Comparison of ENCODE assay signal across 30 cellular contexts in the genomic region with DNA sequence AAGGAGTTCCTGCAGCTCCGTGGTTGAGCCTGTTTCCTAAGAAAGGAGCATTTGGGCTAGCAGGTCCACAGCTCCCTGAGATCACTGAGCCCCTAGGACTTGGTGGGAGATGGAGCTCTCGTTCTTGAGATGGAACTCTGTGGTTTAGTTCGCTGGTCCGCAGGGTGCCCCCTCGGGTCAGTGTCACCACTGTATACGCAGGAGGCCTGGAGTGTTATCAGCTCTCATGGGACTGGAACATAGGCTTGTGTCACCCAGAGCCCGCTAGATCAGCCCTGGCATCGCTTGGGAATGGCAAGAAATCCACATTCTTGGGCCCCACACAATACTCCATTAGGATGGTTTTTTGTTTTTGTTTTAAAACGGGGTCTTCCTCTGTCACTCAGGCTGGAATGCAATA.
"Had no signal": no experiment of that assay in that cellular context is flagged by ENCODE, and none has a peak within 500 bp of the region (broad histone marks: within the 10 kb centered on the region; RNA-seq: fewer than 3 reads in every experiment).

No MANE protein-coding gene starts in this region.

- ATAC-seq: activated CD4-positive, CD25-positive, alpha-beta regulatory T cell treated with anti-CD3 and anti-CD28 coated beads, Interleukin-2, amount 50 U/mL, for 24 hours; activated naive CD8-positive, alpha-beta T cell treated with anti-CD3 and anti-CD28 coated beads, Interleukin-2, amount 50 U/mL, for 24 hours; body of pancreas; esophagus mucosa; T-helper 17 cell had no signal

- H3K27me3 Mint-ChIP-seq: activated B cell treated with CpG ODN at 0.5 μM for 24 hours; activated naive CD4-positive, alpha-beta T cell treated with anti-CD3 and anti-CD28 coated beads, Interleukin-2, amount 50 U/mL, for 24 hours; activated naive CD8-positive, alpha-beta T cell treated with anti-CD3 and anti-CD28 coated beads for 36 hours; activated naive CD8-positive, alpha-beta T cell treated with anti-CD3 and anti-CD28 coated beads, Interleukin-2, amount 50 U/mL, for 24 hours; T-helper 17 cell had no signal

- H3K4me3 ChIP-seq: adrenal gland, body of pancreas, colonic mucosa had no signal

- H3K27me3 ChIP-seq: adrenal gland, body of pancreas, colonic mucosa had no signal

- H3K36me3 ChIP-seq: adrenal gland, colonic mucosa, WERI-Rb-1 had no signal

- H3K9me3 Mint-ChIP-seq: activated B cell treated with CpG ODN at 0.5 μM for 24 hours; activated naive CD4-positive, alpha-beta T cell treated with anti-CD3 and anti-CD28 coated beads for 36 hours; activated naive CD4-positive, alpha-beta T cell treated with anti-CD3 and anti-CD28 coated beads, Interleukin-2, amount 50 U/mL, for 24 hours; activated naive CD8-positive, alpha-beta T cell treated with anti-CD3 and anti-CD28 coated beads for 36 hours; activated naive CD8-positive, alpha-beta T cell treated with anti-CD3 and anti-CD28 coated beads, Interleukin-2, amount 50 U/mL, for 24 hours; activated T-helper 1 cell treated with anti-CD3 and anti-CD28 coated beads, Interleukin-12 subunit alpha, Interleukin-12 subunit beta, Interleukin-2, Interleukin-4 antibody, amounts not matched to agents 30 ng/mL and 10 ng/mL and 1 ng/mL, durations not matched to agents 14 hours and 24 hours and 36 hours; activated T-helper 2 cell treated with anti-CD3 and anti-CD28 coated beads, Interferon-gamma antibody, Interleukin-2, Interleukin-4, amounts not matched to agents 10 μg/mL and 5 μg/mL and 100 μg/mL, durations not matched to agents 14 hours and 24 hours and 36 hours; T-helper 2 cell treated with Interferon-gamma antibody and Interleukin-4, amounts not matched to agents 5 μg/mL and 100 μg/mL, for 36 hours had no signal

- H3K4me3 Mint-ChIP-seq: activated B cell treated with CpG ODN at 0.5 μM for 24 hours; activated naive CD4-positive, alpha-beta T cell treated with anti-CD3 and anti-CD28 coated beads for 36 hours; activated naive CD4-positive, alpha-beta T cell treated with anti-CD3 and anti-CD28 coated beads, Interleukin-2, amount 50 U/mL, for 24 hours; activated naive CD8-positive, alpha-beta T cell treated with anti-CD3 and anti-CD28 coated beads for 36 hours; activated naive CD8-positive, alpha-beta T cell treated with anti-CD3 and anti-CD28 coated beads, Interleukin-2, amount 50 U/mL, for 24 hours; T-helper 17 cell; T-helper 2 cell treated with Interferon-gamma antibody and Interleukin-4, amounts not matched to agents 5 μg/mL and 100 μg/mL, for 36 hours had no signal

- H3K27ac Mint-ChIP-seq: activated B cell treated with CpG ODN at 0.5 μM for 24 hours; activated naive CD4-positive, alpha-beta T cell treated with anti-CD3 and anti-CD28 coated beads for 36 hours; activated naive CD4-positive, alpha-beta T cell treated with anti-CD3 and anti-CD28 coated beads, Interleukin-2, amount 50 U/mL, for 24 hours; activated naive CD8-positive, alpha-beta T cell treated with anti-CD3 and anti-CD28 coated beads for 36 hours; activated naive CD8-positive, alpha-beta T cell treated with anti-CD3 and anti-CD28 coated beads, Interleukin-2, amount 50 U/mL, for 24 hours; activated T-helper 1 cell treated with anti-CD3 and anti-CD28 coated beads, Interleukin-12 subunit alpha, Interleukin-12 subunit beta, Interleukin-2, Interleukin-4 antibody, amounts not matched to agents 30 ng/mL and 10 ng/mL and 1 ng/mL, durations not matched to agents 14 hours and 24 hours and 36 hours; activated T-helper 2 cell treated with anti-CD3 and anti-CD28 coated beads, Interferon-gamma antibody, Interleukin-2, Interleukin-4, amounts not matched to agents 10 μg/mL and 5 μg/mL and 100 μg/mL, durations not matched to agents 14 hours and 24 hours and 36 hours had no signal

- DNase-seq: activated B cell treated with CpG ODN at 0.5 μM for 24 hours; activated CD4-positive, alpha-beta T cell treated with anti-CD3 and anti-CD28 coated beads for 48 hours; activated CD4-positive, alpha-beta T cell treated with anti-CD3 and anti-CD28 coated beads, Interleukin-2, amount 50 U/mL, for 1 hour; activated CD4-positive, alpha-beta T cell treated with anti-CD3 and anti-CD28 coated beads, Interleukin-2, amount 50 U/mL, for 48 hours; activated CD8-positive, alpha-beta memory T cell treated with anti-CD3 and anti-CD28 coated beads, Interleukin-2, amount 50 U/mL, for 4 hours; activated effector memory CD4-positive, alpha-beta T cell treated with anti-CD3 and anti-CD28 coated beads, Interleukin-2, amount 50 U/mL, for 16 hours; activated naive CD4-positive, alpha-beta T cell treated with anti-CD3 and anti-CD28 coated beads for 36 hours; activated naive CD8-positive, alpha-beta T cell treated with anti-CD3 and anti-CD28 coated beads for 36 hours; activated naive CD8-positive, alpha-beta T cell treated with anti-CD3 and anti-CD28 coated beads, Interleukin-2, amount 50 U/mL, for 24 hours; activated T-cell treated with anti-CD3 and anti-CD28 coated beads, Interleukin-2, amount 50 U/mL, for 1 hour; activated T-cell treated with anti-CD3 and anti-CD28 coated beads, Interleukin-2, amount 50 U/mL, for 48 hours; amygdala; aorta; body of pancreas; central memory CD4-positive, alpha-beta T cell; cerebellar nuclear complex; colonic mucosa; effector CD8-positive, alpha-beta T cell; foreskin fibroblast; T-helper 1 cell; T-helper 17 cell; T1000; WERI-Rb-1 had no signal

- H3K27ac ChIP-seq: adrenal gland, body of pancreas, colonic mucosa, WERI-Rb-1 had no signal

- H3K9me3 ChIP-seq: adrenal gland, body of pancreas, colonic mucosa had no signal
